In the genomic region with DNA sequence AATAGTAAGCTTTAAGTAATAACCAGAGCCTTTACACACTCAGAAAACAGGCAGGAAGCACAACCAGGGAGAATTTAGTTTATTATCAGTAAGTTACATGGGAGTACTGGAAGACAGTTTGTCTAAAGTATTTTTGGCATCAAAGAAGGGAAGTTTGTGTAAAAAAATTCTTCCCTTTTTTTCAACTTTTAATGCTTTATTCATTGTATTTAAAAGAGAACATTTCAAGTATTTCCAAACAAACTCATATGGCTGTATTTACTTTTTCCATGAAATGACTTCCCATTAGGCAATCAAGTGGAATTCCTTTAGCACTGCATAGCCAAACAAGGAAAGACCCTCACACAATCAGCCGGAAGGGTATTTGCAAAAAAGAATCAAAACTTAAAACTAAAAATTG, we compare ENCODE assay signal across 11 cellular contexts. TPM values are rescaled to one million over a fixed set of nuclear protein-coding genes. Genes with fewer than 3 reads are reported as not detected.
DNase-seq lines count a peak whose midpoint lies in the region; TF ChIP-seq lines count a peak whose summit lies in the region.
"Had no signal": no experiment of that assay in that cellular context is flagged by ENCODE, and none has a peak within 500 bp of the region (broad histone marks: within the 10 kb centered on the region; RNA-seq: fewer than 3 reads in every experiment).

No MANE protein-coding gene starts in this region.

- H4K8ac ChIP-seq in trophoblast cell (ENCODE audit: low read depth, low read length) = no peak overlapping the region

- H3K4me1 ChIP-seq in breast epithelium (no peaks in the 10 kb centered on the region), stomach (peaks cover 33 to 99% (median 68%) of the 10 kb centered on the region in 4 donors), trophoblast cell (ENCODE audit: control insufficient read depth in 1 of 2, insufficient read depth in 2 of 2, low read length in 2 of 2) (peaks cover 0 to 2% of the 10 kb centered on the region in 2 experiments)

- peaks cover 79% of the 10 kb centered on the region for H3K4me1 Mint-ChIP-seq in MCF 10A (ENCODE audit: insufficient read depth, unreplicated experiment)
- peaks cover 66% of the 10 kb centered on the region for H3K4me1 Mint-ChIP-seq in activated T-helper 2 cell treated with anti-CD3 and anti-CD28 coated beads, Interferon-gamma antibody, Interleukin-2, Interleukin-4, amounts not matched to agents 10 μg/mL and 5 μg/mL and 100 μg/mL, durations not matched to agents 14 hours and 24 hours and 36 hours (ENCODE audit: low read depth)

- TF ChIP-seq POLR2A in breast epithelium (IDR thresholded peaks at IDR 0.05) (no peak), stomach (IDR thresholded peaks at IDR 0.05) (no peak)

- H3K27ac Mint-ChIP-seq in MCF 10A (ENCODE audit: low read depth, unreplicated experiment) = peak overlapping the region; percentile 96
- H3K27ac Mint-ChIP-seq in activated T-helper 2 cell treated with anti-CD3 and anti-CD28 coated beads, Interferon-gamma antibody, Interleukin-2, Interleukin-4, amounts not matched to agents 10 μg/mL and 5 μg/mL and 100 μg/mL, durations not matched to agents 14 hours and 24 hours and 36 hours = peak overlapping the region; percentile 52
- H3K27ac Mint-ChIP-seq: nephron progenitor cell had no signal

- no peak overlapping the region for H3K23ac ChIP-seq in trophoblast cell (ENCODE audit: low read length)

- H4K12ac ChIP-seq in trophoblast cell (ENCODE audit: low read depth, low read length) = no peak overlapping the region

- no peak overlapping the region for H2BK5ac ChIP-seq in trophoblast cell (ENCODE audit: low read depth, low read length, poor library complexity)

- H3K36me3 ChIP-seq in breast epithelium (no peaks in the 10 kb centered on the region), stomach (peaks cover 0 to 8% (median 3%) of the 10 kb centered on the region in 4 donors), trophoblast cell (ENCODE audit: control insufficient read depth in 1 of 2, insufficient read depth in 2 of 2, low read length in 2 of 2) (peaks cover 0 to 2% of the 10 kb centered on the region in 2 experiments)

- H3K4me3 Mint-ChIP-seq in MCF 10A (ENCODE audit: unreplicated experiment) = no peak overlapping the region
- no peak overlapping the region for H3K4me3 Mint-ChIP-seq in activated T-helper 2 cell treated with anti-CD3 and anti-CD28 coated beads, Interferon-gamma antibody, Interleukin-2, Interleukin-4, amounts not matched to agents 10 μg/mL and 5 μg/mL and 100 μg/mL, durations not matched to agents 14 hours and 24 hours and 36 hours (ENCODE audit: low read depth)
- H3K4me3 Mint-ChIP-seq: nephron progenitor cell had no signal

- no peak overlapping the region for H2BK12ac ChIP-seq in trophoblast cell (ENCODE audit: low read length)

- BruUV-seq in MCF 10A (replicated peaks; lab: Mats Ljungman, UMichigan) = no TSS peak

- intact Hi-C loops in MCF 10A (cut with micrococcal nuclease) = no loop called here
- intact Hi-C loops in breast epithelium (cut with DNase I; ENCODE audit: low total_unique reads) = no loop called here
- intact Hi-C loops in activated T-helper 2 cell treated with anti-CD3 and anti-CD28 coated beads, Interferon-gamma antibody, Interleukin-2, Interleukin-4, amounts not matched to agents 10 μg/mL and 5 μg/mL and 100 μg/mL, durations not matched to agents 14 hours and 24 hours and 36 hours (cut with micrococcal nuclease) = no loop called here
- intact Hi-C loops in stomach (cut with DNase I; ENCODE audit: low total_unique reads) = no loop called here

- H3K18ac ChIP-seq in trophoblast cell (ENCODE audit: low read length) = no peak overlapping the region

- no peak for TF ChIP-seq CTCF in MCF 10A (IDR thresholded peaks at IDR 0.05; ENCODE audit: unreplicated experiment)
- TF ChIP-seq CTCF in breast epithelium (IDR thresholded peaks at IDR 0.05) = no peak
- TF ChIP-seq CTCF in fibroblast of pulmonary artery (IDR thresholded peaks at IDR 0.05; ENCODE audit: low read length, missing control alignments) = no peak
- TF ChIP-seq CTCF in stomach (IDR thresholded peaks at IDR 0.05) = no peak

- no peak overlapping the region for H2BK120ac ChIP-seq in trophoblast cell (ENCODE audit: insufficient read depth, low read length, poor library complexity)

- no peak overlapping the region for H3K4ac ChIP-seq in trophoblast cell (ENCODE audit: low read depth, low read length)

- no peaks in the 10 kb centered on the region for H3K79me1 ChIP-seq in trophoblast cell (ENCODE audit: low read length)

- H4K91ac ChIP-seq in trophoblast cell (ENCODE audit: low read depth, low read length) = no peak overlapping the region

- WGBS in stomach, 5 donors = 51 to 69% (median 59%) methylated on average over 1 of the region's 1 CpG
- WGBS in trophoblast cell (ENCODE audit: extremely low coverage, insufficient coverage, insufficient read length) = no CpG with 5 or more reads among the region's 1 CpG

- no peaks in the 10 kb centered on the region for H3K9me3 Mint-ChIP-seq in MCF 10A (ENCODE audit: unreplicated experiment)
- H3K9me3 Mint-ChIP-seq in activated T-helper 2 cell treated with anti-CD3 and anti-CD28 coated beads, Interferon-gamma antibody, Interleukin-2, Interleukin-4, amounts not matched to agents 10 μg/mL and 5 μg/mL and 100 μg/mL, durations not matched to agents 14 hours and 24 hours and 36 hours = no peaks in the 10 kb centered on the region
- H3K9me3 Mint-ChIP-seq: nephron progenitor cell had no signal

- POLR2A ChIA-PET in MCF 10A (lab: Yijun Ruan, JAX) = interaction anchor here (0.9 to 18.3 kb wide), 7 partner anchors 7 to 89 kb away, joined by 3 to 650 read pairs (median 4); no protein-coding TSS in a partner anchor

- H3K4me3 ChIP-seq in breast epithelium (no peak overlapping the region), fibroblast of pulmonary artery (replicated peaks; ENCODE audit: low read depth, low read length) (no peak overlapping the region), stomach (no peak overlapping the region), trophoblast cell (ENCODE audit: low read depth, low read length) (no peak overlapping the region)

- peak; percentile 28 for DNase-seq in MCF 10A (ENCODE audit: unreplicated experiment)
- no peak for DNase-seq in breast epithelium (ENCODE audit: low spot score in 2 of 2)
- DNase-seq in activated T-helper 2 cell treated with anti-CD3 and anti-CD28 coated beads, Interferon-gamma antibody, Interleukin-2, Interleukin-4, amounts not matched to agents 10 μg/mL and 5 μg/mL and 100 μg/mL, durations not matched to agents 14 hours and 24 hours and 36 hours (ENCODE audit: low spot score) = no peak
- peak; percentile 89 for DNase-seq in fibroblast of pulmonary artery (ENCODE audit: low read depth)
- no peak for DNase-seq in stomach
- DNase-seq in T1000 (lab: John Stamatoyannopoulos, UW) = no peak
- DNase-seq in trophoblast cell = no peak
- no peak for DNase-seq in kidney tubule cell (ENCODE audit: low spot score)
- DNase-seq: C1 segment of cervical spinal cord, NCI-H2171, nephron progenitor cell had no signal

- H3K9ac ChIP-seq in trophoblast cell (ENCODE audit: low read length) = no peak overlapping the region

- H3K9me3 ChIP-seq in breast epithelium = no peaks in the 10 kb centered on the region
- H3K9me3 ChIP-seq in stomach = no peaks in the 10 kb centered on the region
- no peaks in the 10 kb centered on the region for H3K9me3 ChIP-seq in trophoblast cell (ENCODE audit: insufficient read depth, low read depth, low read length)

- H3K27ac ChIP-seq in breast epithelium = no peak overlapping the region
- peak overlapping the region in 4 of 5 donors; percentile 16 to 75 (median 46) for H3K27ac ChIP-seq in stomach
- no peak overlapping the region for H3K27ac ChIP-seq in trophoblast cell (ENCODE audit: low read depth, low read length)

- H3K4me2 ChIP-seq in trophoblast cell (ENCODE audit: low read length) = no peak overlapping the region

- TF ChIP-seq EP300 in stomach (IDR thresholded peaks at IDR 0.05) = no peak

- no peaks in the 10 kb centered on the region for H3K79me2 ChIP-seq in trophoblast cell (ENCODE audit: control insufficient read depth, insufficient read depth, low read length, poor library complexity)

- H2AK5ac ChIP-seq in trophoblast cell (ENCODE audit: low read length) = no peak overlapping the region

- CTCF ChIA-PET in MCF 10A (lab: Yijun Ruan, JAX) = interaction anchor here (1.0 kb wide), 1 partner anchor 44 kb away, joined by 3 read pairs; no protein-coding TSS in a partner anchor

- no peak overlapping the region for H3K14ac ChIP-seq in trophoblast cell (ENCODE audit: low read length)

- H2AFZ ChIP-seq in trophoblast cell (ENCODE audit: insufficient read depth, low read length, poor library complexity) = no peak overlapping the region

- H3K27me3 Mint-ChIP-seq in MCF 10A (ENCODE audit: insufficient read depth, unreplicated experiment) = no peaks in the 10 kb centered on the region
- no peaks in the 10 kb centered on the region for H3K27me3 Mint-ChIP-seq in activated T-helper 2 cell treated with anti-CD3 and anti-CD28 coated beads, Interferon-gamma antibody, Interleukin-2, Interleukin-4, amounts not matched to agents 10 μg/mL and 5 μg/mL and 100 μg/mL, durations not matched to agents 14 hours and 24 hours and 36 hours (ENCODE audit: low read depth)

- H3K36me3 Mint-ChIP-seq in MCF 10A (ENCODE audit: insufficient read depth, unreplicated experiment) = peaks cover 89% of the 10 kb centered on the region
- peaks cover 57% of the 10 kb centered on the region for H3K36me3 Mint-ChIP-seq in activated T-helper 2 cell treated with anti-CD3 and anti-CD28 coated beads, Interferon-gamma antibody, Interleukin-2, Interleukin-4, amounts not matched to agents 10 μg/mL and 5 μg/mL and 100 μg/mL, durations not matched to agents 14 hours and 24 hours and 36 hours (ENCODE audit: low read depth)

- H3K27me3 ChIP-seq in breast epithelium (no peaks in the 10 kb centered on the region), stomach (no peaks in the 10 kb centered on the region), trophoblast cell (ENCODE audit: insufficient read depth, low read length) (no peaks in the 10 kb centered on the region)

RNA-seq across cellular contexts. Expression of a gene that starts 26.7 kb away (rescaled TPM):
- 122 and 157 TPM in 2 replicates for total RNA-seq in MCF 10A (2022)
- 10 to 100 TPM; 40.5 to 68.2 (median 41.3) TPM for total RNA-seq in breast epithelium
- total RNA-seq in activated T-helper 2 cell treated with anti-CD3 and anti-CD28 coated beads, Interferon-gamma antibody, Interleukin-2, Interleukin-4, amounts not matched to agents 10 μg/mL and 5 μg/mL and 100 μg/mL, durations not matched to agents 14 hours and 24 hours and 36 hours = 113 and 124 TPM in 2 replicates
- 10 to 100 TPM in 4 of 5 donors, 1 to 10 TPM in 1; 7.0 to 96.9 (median 68.8) TPM for total RNA-seq in stomach
- 10 to 100 TPM; 17.5 to 42.7 (median 24.3) TPM for polyA plus RNA-seq in stomach
- polyA plus RNA-seq in trophoblast cell (2013) = 37.7 and 40.3 TPM in 2 replicates

Comparison
In these comparisons a context has a peak if more than half of its experiments do, and no peak if none do; other contexts are left out.
1. DNase-seq: peak in MCF 10A (single experiment) and fibroblast of pulmonary artery (single experiment); none in breast epithelium (0 of 2), activated T-helper 2 cell treated with anti-CD3 and anti-CD28 coated beads, Interferon-gamma antibody, Interleukin-2, Interleukin-4, amounts not matched to agents 10 μg/mL and 5 μg/mL and 100 μg/mL, durations not matched to agents 14 hours and 24 hours and 36 hours (single experiment), stomach (single experiment), T1000 (single experiment), trophoblast cell (0 of 2) and kidney tubule cell (single experiment).
2. H3K27ac ChIP-seq: peak in stomach (4 of 5); none in breast epithelium (0 of 2) and trophoblast cell (single experiment).